Comparison of ENCODE assay signal across 18 cellular contexts in genomic region chr16:74291577-74292208, GRCh38. TPM values are rescaled to one million over a fixed set of nuclear protein-coding genes. Genes with fewer than 3 reads are reported as not detected.
DNase-seq lines count a peak whose midpoint lies in the region; TF ChIP-seq lines count a peak whose summit lies in the region.
"Had no signal": no experiment of that assay in that cellular context is flagged by ENCODE, and none has a peak within 500 bp of the region (broad histone marks: within the 10 kb centered on the region; RNA-seq: fewer than 3 reads in every experiment).

No MANE protein-coding gene starts in this region.

- no peak for TF ChIP-seq CTCF in neural crest cell (conservative IDR thresholded peaks at IDR 0.05)

- peaks cover 13% of the 10 kb centered on the region for H3K4me1 Mint-ChIP-seq in neural crest cell

- H3K27me3 Mint-ChIP-seq in neural crest cell (ENCODE audit: low read depth), result no peaks in the 10 kb centered on the region
- H3K27me3 Mint-ChIP-seq: effector memory CD8-positive, alpha-beta T cell; stimulated activated naive B cell treated with anti-CD40 and anti-IgM and Interleukin-4, amounts not matched to agents 10 μg/mL and 1 μg/mL and 100 μg/mL, for 72 hours had no signal

- peaks cover 10% of the 10 kb centered on the region for H3K36me3 Mint-ChIP-seq in neural crest cell (ENCODE audit: low read depth)
- H3K36me3 Mint-ChIP-seq: immature natural killer cell had no signal

- peak overlapping the region; percentile 4 for H3K4me3 Mint-ChIP-seq in neural crest cell
- H3K4me3 Mint-ChIP-seq: effector memory CD8-positive, alpha-beta T cell; H9; immature natural killer cell; stimulated activated naive B cell treated with anti-CD40 and anti-IgM and Interleukin-4, amounts not matched to agents 10 μg/mL and 1 μg/mL and 100 μg/mL, for 72 hours had no signal

- DNase-seq in ELR (ENCODE audit: low read depth), result peak; percentile 47
- DNase-seq in NCI-H460 (ENCODE audit: extremely low read depth, low read depth), result peak; percentile 9
- DNase-seq in fibroblast of gingiva (ENCODE audit: low read depth), result peak; percentile 54
- no peak for DNase-seq in neural crest cell (ENCODE audit: low read depth, low spot score)
- DNase-seq in effector CD8-positive, alpha-beta T cell (lab: John Stamatoyannopoulos, UW), result no peak
- no peak for DNase-seq in OCI-M2 (lab: John Stamatoyannopoulos, UW; ENCODE audit: unreplicated experiment)
- DNase-seq in stimulated activated CD4-positive, alpha-beta T cell treated with anti-CD3 and anti-CD28 coated beads, Interleukin-4, amount 100 ng/mL, for 4 hours, result no peak
- DNase-seq: amniotic stem cell; effector memory CD8-positive, alpha-beta T cell; H9; immature natural killer cell; NCI-H146; NCI-H510A treated with DMSO at 0.1 percent for 48 hours; SJCRH30; stimulated activated naive B cell treated with anti-CD40 and anti-IgM and Interleukin-4, amounts not matched to agents 10 μg/mL and 1 μg/mL and 100 μg/mL, for 72 hours; T-helper 2 cell; thyroid gland had no signal

- no peak overlapping the region for H3K27ac Mint-ChIP-seq in neural crest cell (ENCODE audit: unreplicated experiment)
- H3K27ac Mint-ChIP-seq: activated T-helper 2 cell treated with anti-CD3 and anti-CD28 coated beads, Interferon-gamma antibody, Interleukin-2, Interleukin-4, amounts not matched to agents 10 μg/mL and 5 μg/mL and 100 μg/mL, durations not matched to agents 14 hours and 24 hours and 36 hours; H9; immature natural killer cell had no signal

- H3K9me3 Mint-ChIP-seq in neural crest cell, result peaks cover 8% of the 10 kb centered on the region
- H3K9me3 Mint-ChIP-seq: effector memory CD8-positive, alpha-beta T cell; immature natural killer cell had no signal

RNA-seq across cellular contexts. Expression of gene PSMD7, which starts 4.9 kb away (rescaled TPM):
- 115 and 116 TPM in 2 replicates for total RNA-seq in NCI-H460 (2014; rRNA removed; shearing (Covaris generic))
- 129 and 173 TPM in 2 replicates for polyA plus RNA-seq in NCI-H460 (2014; cell fraction: nucleus; rRNA removed)
- 114 and 119 TPM in 2 replicates for total RNA-seq in neural crest cell

Comparison
In these comparisons a context has a peak if more than half of its experiments do, and no peak if none do; other contexts are left out.
1. DNase-seq: peak in ELR (single experiment), NCI-H460 (single experiment) and fibroblast of gingiva (single experiment); none in neural crest cell (single experiment), effector CD8-positive, alpha-beta T cell (single experiment), OCI-M2 (single experiment) and stimulated activated CD4-positive, alpha-beta T cell treated with anti-CD3 and anti-CD28 coated beads, Interleukin-4, amount 100 ng/mL, for 4 hours (0 of 2).